8 cellular contexts compared by ENCODE assay signal in the genomic region with DNA sequence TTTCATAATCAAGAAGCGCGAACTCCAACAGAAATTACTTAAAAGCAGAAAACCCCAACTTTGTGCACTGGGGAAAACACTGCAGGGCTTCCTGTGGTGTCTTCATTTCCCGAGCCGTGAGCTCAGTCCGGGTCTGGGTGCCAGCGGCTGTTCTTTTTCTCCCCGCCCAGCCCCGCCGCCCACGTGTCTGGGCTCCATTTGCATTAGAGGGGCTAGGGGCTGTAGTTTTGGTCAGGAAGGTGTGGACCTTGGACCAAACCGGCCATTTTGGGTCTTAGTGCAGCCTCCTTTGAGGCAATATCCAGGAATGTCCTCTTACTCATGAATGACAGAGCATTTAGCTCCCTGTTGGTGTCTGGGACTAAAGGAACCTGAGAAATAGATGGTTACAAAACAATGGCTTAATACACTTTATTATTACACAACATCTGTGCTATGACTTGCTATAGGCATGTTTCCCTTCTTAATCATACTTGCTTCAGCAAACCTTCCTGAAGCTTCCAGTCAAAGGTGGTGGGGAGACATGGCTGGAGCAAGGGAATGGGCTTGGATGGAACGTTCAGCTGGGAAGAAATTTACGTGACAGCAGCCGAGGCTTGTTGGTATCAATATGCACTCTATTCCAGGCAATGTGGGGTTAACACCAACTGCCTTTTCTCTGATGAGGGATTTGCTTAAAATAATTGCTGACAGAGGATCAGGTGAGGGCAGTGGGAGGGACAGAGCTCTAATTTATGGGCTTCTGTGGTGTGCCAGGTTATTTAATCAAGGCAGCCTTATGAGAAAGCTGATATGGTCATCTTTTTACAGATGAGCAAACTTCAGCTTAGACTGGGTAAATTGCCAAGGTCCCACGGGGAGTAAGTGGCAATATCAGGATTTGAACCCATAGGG. TPM values are rescaled to one million over a fixed set of nuclear protein-coding genes. Genes with fewer than 3 reads are reported as not detected.
DNase-seq lines count a peak whose midpoint lies in the region; ATAC-seq and TF ChIP-seq lines count a peak whose summit lies in the region.

No MANE protein-coding gene starts in this region.

- TF ChIP-seq CTCF in OCI-LY3 (IDR thresholded peaks at IDR 0.05; ENCODE audit: low read depth, low read length) (no peak), osteocyte (IDR thresholded peaks at IDR 0.05) (no peak)

- H3K27ac ChIP-seq in OCI-LY3 (ENCODE audit: low read length): no peak overlapping the region

- H3K4me3 ChIP-seq in OCI-LY3 (ENCODE audit: low read length): peak overlapping the region; percentile 97

- peak overlapping the region; percentile 96 for H3K4me3 Mint-ChIP-seq in osteocyte (ENCODE audit: unreplicated experiment)

- peak overlapping the region in 1 of 2 donors; percentile 92 for H3K27ac Mint-ChIP-seq in activated naive CD4-positive, alpha-beta T cell treated with anti-CD3 and anti-CD28 coated beads, Interleukin-2, amount 50 U/mL, for 72 hours
- peak overlapping the region; percentile 56 for H3K27ac Mint-ChIP-seq in osteocyte (ENCODE audit: unreplicated experiment)

- H3K4me1 ChIP-seq in OCI-LY3 (ENCODE audit: low read length): peaks cover 10% of the 10 kb centered on the region

- POLR2A ChIA-PET in HEK293T (lab: Yijun Ruan, JAX): interaction anchor here (0.6 to 2.0 kb wide), 7 partner anchors 12 to 474 kb away, joined by 3 to 13 read pairs (median 3); a partner anchor contains a TSS

- H3K4me2 ChIP-seq in OCI-LY3 (ENCODE audit: low read length): peak overlapping the region; percentile 94

- H3K4me1 Mint-ChIP-seq in osteocyte (ENCODE audit: unreplicated experiment): peaks cover 8% of the 10 kb centered on the region

- H3K36me3 ChIP-seq in OCI-LY3 (replicated peaks; ENCODE audit: low read depth, low read length): no peaks in the 10 kb centered on the region

- H3K36me3 Mint-ChIP-seq in activated naive CD4-positive, alpha-beta T cell treated with anti-CD3 and anti-CD28 coated beads, Interleukin-2, amount 50 U/mL, for 72 hours: peaks cover 0 to 5% of the 10 kb centered on the region in 2 donors
- H3K36me3 Mint-ChIP-seq in osteocyte (ENCODE audit: unreplicated experiment): no peaks in the 10 kb centered on the region

- H3K27me3 ChIP-seq in OCI-LY3 (ENCODE audit: low read depth, low read length): no peaks in the 10 kb centered on the region

- peak overlapping the region; percentile 83 for H2AFZ ChIP-seq in OCI-LY3 (ENCODE audit: low read depth, low read length)

- H3K9ac ChIP-seq in OCI-LY3 (ENCODE audit: low read length): peak overlapping the region; percentile 86

- DNase-seq in COLO668 (lab: John Stamatoyannopoulos, UW; ENCODE audit: unreplicated experiment) (peak; percentile 27), HEK293T (ENCODE audit: extremely low spot score) (peak; percentile 34), Right ventricle myocardium superior (peak; percentile 79), osteocyte (ENCODE audit: extremely low spot score, unreplicated experiment) (no peak), NCI-H2081 treated with DMSO at 0.1 percent for 48 hours (lab: John Stamatoyannopoulos, UW) (no peak)
- peak in 1 of 2 donors; percentile 49 for DNase-seq in activated naive CD4-positive, alpha-beta T cell treated with anti-CD3 and anti-CD28 coated beads, Interleukin-2, amount 50 U/mL, for 72 hours (ENCODE audit: low spot score in 2 of 2)

- no peaks in the 10 kb centered on the region for H3K79me2 ChIP-seq in OCI-LY3 (ENCODE audit: low read length)

- H3K27me3 Mint-ChIP-seq in osteocyte (ENCODE audit: unreplicated experiment): no peaks in the 10 kb centered on the region

- ATAC-seq in activated naive CD4-positive, alpha-beta T cell treated with anti-CD3 and anti-CD28 coated beads, Interleukin-2, amount 50 U/mL, for 72 hours: peak; percentile 47 to 60
- peak; percentile 59 for ATAC-seq in Right ventricle myocardium superior (ENCODE audit: poor library complexity)
- no peak for ATAC-seq in HG03469 (IDR thresholded peaks at IDR 0.05; ENCODE audit: unreplicated experiment)

- H4K20me1 ChIP-seq in OCI-LY3 (ENCODE audit: insufficient read depth, low read length): no peaks in the 10 kb centered on the region

- no peaks in the 10 kb centered on the region for H3K9me3 ChIP-seq in OCI-LY3 (ENCODE audit: insufficient read depth, low read length)

- H3K9me3 Mint-ChIP-seq in activated naive CD4-positive, alpha-beta T cell treated with anti-CD3 and anti-CD28 coated beads, Interleukin-2, amount 50 U/mL, for 72 hours: no peaks in the 10 kb centered on the region
- no peaks in the 10 kb centered on the region for H3K9me3 Mint-ChIP-seq in osteocyte (ENCODE audit: unreplicated experiment)

- intact Hi-C loops in Right ventricle myocardium superior (cut with DNase I): loop anchor here (10.0 kb wide), 1 partner anchor 48 kb away; no protein-coding TSS in a partner anchor

- CTCF ChIA-PET in HEK293T (lab: Yijun Ruan, JAX): interaction anchor here (0.5 to 0.9 kb wide), 2 partner anchors 26 to 31 kb away, joined by 4 read pairs; no protein-coding TSS in a partner anchor

TF ChIP-seq in HEK293T, 16 proteins besides CTCF, POLR2A, EP300 and RAD21:
- TF ChIP-seq SUZ12 (IDR thresholded peaks at IDR 0.05) (no peak), SP1 (IDR thresholded peaks at IDR 0.05) (no peak), HDGF (IDR thresholded peaks at IDR 0.05; ENCODE audit: borderline replicate concordance) (no peak), L3MBTL2 (conservative IDR thresholded peaks at IDR 0.05) (peak; percentile 54), FOXA1 (IDR thresholded peaks at IDR 0.05) (no peak), FOXK2 (IDR thresholded peaks at IDR 0.05) (no peak), NFRKB (IDR thresholded peaks at IDR 0.05) (0 out of 2 replicates have a peak, but pooled peaks have one; percentile 21), ZNF384 (IDR thresholded peaks at IDR 0.05) (no peak), LEF1 (IDR thresholded peaks at IDR 0.05; ENCODE audit: borderline replicate concordance) (no peak), BHLHE40 (IDR thresholded peaks at IDR 0.05; ENCODE audit: borderline replicate concordance) (no peak), ELF4 (IDR thresholded peaks at IDR 0.05) (no peak), FOXM1 (IDR thresholded peaks at IDR 0.05; ENCODE audit: borderline replicate concordance) (no peak), ARNT (IDR thresholded peaks at IDR 0.05) (no peak), TARDBP (IDR thresholded peaks at IDR 0.05) (no peak), CTBP1 (IDR thresholded peaks at IDR 0.05; ENCODE audit: borderline replicate concordance) (no peak)
- TF ChIP-seq, protein P1, sequence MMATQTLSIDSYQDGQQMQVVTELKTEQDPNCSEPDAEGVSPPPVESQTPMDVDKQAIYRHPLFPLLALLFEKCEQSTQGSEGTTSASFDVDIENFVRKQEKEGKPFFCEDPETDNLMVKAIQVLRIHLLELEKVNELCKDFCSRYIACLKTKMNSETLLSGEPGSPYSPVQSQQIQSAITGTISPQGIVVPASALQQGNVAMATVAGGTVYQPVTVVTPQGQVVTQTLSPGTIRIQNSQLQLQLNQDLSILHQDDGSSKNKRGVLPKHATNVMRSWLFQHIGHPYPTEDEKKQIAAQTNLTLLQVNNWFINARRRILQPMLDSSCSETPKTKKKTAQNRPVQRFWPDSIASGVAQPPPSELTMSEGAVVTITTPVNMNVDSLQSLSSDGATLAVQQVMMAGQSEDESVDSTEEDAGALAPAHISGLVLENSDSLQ (IDR thresholded peaks at IDR 0.05): peak; percentile 47

RNA-seq across cellular contexts. Expression of a gene that starts 1.1 kb away (rescaled TPM):
- 10 to 100 TPM in 1 of 2 donors, 1 to 10 TPM in 1; 9.7 to 24.1 TPM for total RNA-seq in activated naive CD4-positive, alpha-beta T cell treated with anti-CD3 and anti-CD28 coated beads, Interleukin-2, amount 50 U/mL, for 72 hours
- total RNA-seq in Right ventricle myocardium superior: 13.6 TPM
- 25.4 and 30.4 TPM in 2 replicates for total RNA-seq in osteocyte

RNA-seq across cellular contexts. Expression of a gene that starts 25.0 kb away (rescaled TPM):
- total RNA-seq in activated naive CD4-positive, alpha-beta T cell treated with anti-CD3 and anti-CD28 coated beads, Interleukin-2, amount 50 U/mL, for 72 hours: not detected
- total RNA-seq in Right ventricle myocardium superior: 2.7 TPM
- not detected in 2 replicates for total RNA-seq in osteocyte

RNA-seq across cellular contexts. Expression of a gene that starts 45.5 kb away (rescaled TPM):
- under 1 TPM; 0.04 to 0.46 TPM for total RNA-seq in activated naive CD4-positive, alpha-beta T cell treated with anti-CD3 and anti-CD28 coated beads, Interleukin-2, amount 50 U/mL, for 72 hours
- total RNA-seq in Right ventricle myocardium superior (0.05 TPM), osteocyte (0.10 and 0.21 TPM in 2 replicates)

RNA-seq across cellular contexts. Expression of a gene that starts 56.0 kb away (rescaled TPM):
- 100 to 1,000 TPM in 1 of 2 donors, 10 to 100 TPM in 1; 76.7 to 115 TPM for total RNA-seq in activated naive CD4-positive, alpha-beta T cell treated with anti-CD3 and anti-CD28 coated beads, Interleukin-2, amount 50 U/mL, for 72 hours
- total RNA-seq in Right ventricle myocardium superior (15.8 TPM), osteocyte (48.0 and 50.1 TPM in 2 replicates)

Comparison
In these comparisons a context has a peak if more than half of its experiments do, and no peak if none do; other contexts are left out.
1. DNase-seq: peak in COLO668 (single experiment), HEK293T (single experiment) and Right ventricle myocardium superior (single experiment); none in osteocyte (single experiment) and NCI-H2081 treated with DMSO at 0.1 percent for 48 hours (single experiment).